In the genomic region with DNA sequence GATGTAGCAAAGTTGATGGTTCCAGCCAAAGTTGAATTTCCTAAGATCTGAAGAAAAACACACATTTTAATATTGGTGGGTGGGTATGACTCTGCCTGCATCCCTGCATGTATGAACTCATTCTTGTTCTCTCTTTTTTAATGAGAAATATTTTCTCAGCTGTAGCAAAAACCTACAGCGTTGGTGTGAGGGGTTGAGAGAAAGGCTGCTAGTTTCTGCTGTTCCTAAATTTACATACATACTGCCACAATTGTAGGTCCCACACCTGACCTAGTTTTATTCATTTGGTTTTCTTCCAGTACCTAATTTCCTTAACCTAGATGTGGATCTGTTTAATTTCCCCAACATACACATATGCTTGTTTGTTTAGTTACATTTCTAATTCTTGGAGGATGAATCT, we compare ENCODE assay signal across 10 cellular contexts. TPM values are rescaled to one million over a fixed set of nuclear protein-coding genes. Genes with fewer than 3 reads are reported as not detected.
DNase-seq lines count a peak whose midpoint lies in the region; ATAC-seq and TF ChIP-seq lines count a peak whose summit lies in the region.
"Had no signal": no experiment of that assay in that cellular context is flagged by ENCODE, and none has a peak within 500 bp of the region (broad histone marks: within the 10 kb centered on the region; RNA-seq: fewer than 3 reads in every experiment).

No MANE protein-coding gene starts in this region.

- peaks cover 84% of the 10 kb centered on the region for H3K4me1 ChIP-seq in OCI-LY7 (ENCODE audit: insufficient read depth, low read length, poor library complexity, severe bottlenecking)

- H3K4me3 Mint-ChIP-seq in CD4-positive, alpha-beta T cell = peak overlapping the region; percentile 73

- no peaks in the 10 kb centered on the region for H3K9me3 ChIP-seq in CD4-positive, alpha-beta T cell (ENCODE audit: control insufficient read depth, low read length)
- H3K9me3 ChIP-seq in OCI-LY7 (ENCODE audit: low read length) = no peaks in the 10 kb centered on the region
- H3K9me3 ChIP-seq: psoas muscle had no signal

- peaks cover 17% of the 10 kb centered on the region for H3K36me3 Mint-ChIP-seq in CD4-positive, alpha-beta T cell (ENCODE audit: low read depth)

- TF ChIP-seq CTCF in CD4-positive, alpha-beta T cell (IDR thresholded peaks at IDR 0.05) = no peak
- no peak for TF ChIP-seq CTCF in OCI-LY7 (conservative IDR thresholded peaks at IDR 0.05; ENCODE audit: low read length)

- H3K27me3 Mint-ChIP-seq in CD4-positive, alpha-beta T cell = no peaks in the 10 kb centered on the region

- H3K4me2 ChIP-seq in OCI-LY7 (ENCODE audit: low read length) = peak overlapping the region; percentile 65

- DNase-seq in CD4-positive, alpha-beta T cell = no peak
- DNase-seq in OCI-LY7 (ENCODE audit: low spot score) = no peak
- peak; percentile 67 for DNase-seq in putamen (ENCODE audit: low spot score)
- DNase-seq in HPDE6-E6E7 (ENCODE audit: extremely low spot score) = no peak
- DNase-seq in anterior cingulate cortex (lab: John Stamatoyannopoulos, UW) = no peak
- DNase-seq: brain microvascular endothelial cell, psoas muscle had no signal

- peaks cover 89% of the 10 kb centered on the region for H3K4me1 Mint-ChIP-seq in CD4-positive, alpha-beta T cell (ENCODE audit: low read depth)

- H2AFZ ChIP-seq in OCI-LY7 (ENCODE audit: low read length) = no peak overlapping the region

- no peaks in the 10 kb centered on the region for H3K9me2 ChIP-seq in OCI-LY7 (ENCODE audit: insufficient read depth, low read length)

- H3K36me3 ChIP-seq in OCI-LY7 (ENCODE audit: insufficient read depth, low read length) = peaks cover under 1% of the 10 kb centered on the region; the same call in 1 of the 2 replicates
- H3K36me3 ChIP-seq: brain microvascular endothelial cell had no signal

- H3K27me3 ChIP-seq in CD4-positive, alpha-beta T cell (ENCODE audit: control insufficient read depth, insufficient read depth, low read length) = no peaks in the 10 kb centered on the region
- H3K27me3 ChIP-seq: brain microvascular endothelial cell had no signal

- peaks cover 61% of the 10 kb centered on the region; the same call in 1 of the 2 replicates for H3K79me2 ChIP-seq in OCI-LY7 (ENCODE audit: insufficient read depth, low read depth, low read length)

- ATAC-seq in CD4-positive, alpha-beta T cell (ENCODE audit: poor library complexity) = no peak
- ATAC-seq in HG03095 (IDR thresholded peaks at IDR 0.05; ENCODE audit: unreplicated experiment) (no peak), GM18517 (IDR thresholded peaks at IDR 0.05; ENCODE audit: unreplicated experiment) (no peak)
- ATAC-seq: psoas muscle had no signal

- peak overlapping the region; percentile 51 for H3K27ac ChIP-seq in CD4-positive, alpha-beta T cell (ENCODE audit: low read depth, low read length)
- H3K27ac ChIP-seq in OCI-LY7 (ENCODE audit: low read depth, low read length, poor library complexity, severe bottlenecking) (peak overlapping the region; percentile 31), cingulate gyrus (ENCODE audit: low read depth, low read length) (peak overlapping the region; percentile 80)
- H3K27ac ChIP-seq: brain microvascular endothelial cell, psoas muscle had no signal

- CTCF ChIA-PET in CD4-positive, alpha-beta T cell (lab: Charles Lee) = interaction anchor here (1.2 to 6.4 kb wide), 2 partner anchors 16 to 20 kb away, joined by 4 to 48 read pairs; no protein-coding TSS in a partner anchor
- CTCF ChIA-PET in OCI-LY7 (lab: Charles Lee; ENCODE audit: unreplicated experiment) = no interaction called here

- H3K27ac Mint-ChIP-seq in CD4-positive, alpha-beta T cell = peak overlapping the region; percentile 73

- BruUV-seq in OCI-LY7 (replicated peaks; lab: Mats Ljungman, UMichigan) = no TSS peak

- peak overlapping the region; percentile 27 for H3K4me3 ChIP-seq in OCI-LY7 (ENCODE audit: low read depth, low read length, poor library complexity, severe bottlenecking)
- H3K4me3 ChIP-seq: psoas muscle had no signal

- H3K9me3 Mint-ChIP-seq in CD4-positive, alpha-beta T cell = no peaks in the 10 kb centered on the region

- POLR2A ChIA-PET in CD4-positive, alpha-beta T cell (lab: Charles Lee) = interaction anchor here (1.2 to 2.1 kb wide), 4 partner anchors 65 to 115 kb away, joined by 3 to 6 read pairs (median 4); partner anchors contain the start of genes MOSPD3, TSC22D4 and ZCWPW1
- POLR2A ChIA-PET in OCI-LY7 (lab: Charles Lee) = interaction anchor here (0.7 to 2.0 kb wide), 2 partner anchors 27 to 41 kb away, joined by 3 to 9 read pairs; no protein-coding TSS in a partner anchor

- intact Hi-C loops in CD4-positive, alpha-beta T cell (cut with DNase I, micrococcal nuclease) = no loop called here
- intact Hi-C loops in OCI-LY7 (cut with micrococcal nuclease; ENCODE audit: unreplicated experiment) = no loop called here

- H4K20me1 ChIP-seq in OCI-LY7 (ENCODE audit: insufficient read depth, low read length) = no peaks in the 10 kb centered on the region

RNA-seq across cellular contexts. Expression of gene AGFG2, which starts 4.6 kb away (rescaled TPM):
- total RNA-seq in CD4-positive, alpha-beta T cell = 1 to 10 TPM; 6.6 to 9.9 TPM
- total RNA-seq in OCI-LY7 (2014; rRNA removed; shearing (Covaris generic)) = 7.9 and 11.5 TPM in 2 replicates
- 15.2 and 17.1 TPM in 2 replicates for total RNA-seq in OCI-LY7 (2022)

RNA-seq across cellular contexts. Expression of gene SAP25, which starts 30.1 kb away (rescaled TPM):
- total RNA-seq in CD4-positive, alpha-beta T cell = 10 to 100 TPM; 52.0 to 53.4 TPM
- 1.2 and 1.5 TPM in 2 replicates for total RNA-seq in OCI-LY7 (2014; rRNA removed; shearing (Covaris generic))
- 12.7 and 14.0 TPM in 2 replicates for total RNA-seq in OCI-LY7 (2022)

RNA-seq across cellular contexts. Expression of gene LRCH4, which starts 42.3 kb away (rescaled TPM):
- 100 to 1,000 TPM; 313 to 317 TPM for total RNA-seq in CD4-positive, alpha-beta T cell
- total RNA-seq in OCI-LY7 (2014; rRNA removed; shearing (Covaris generic)) = 30.3 and 39.2 TPM in 2 replicates
- 72.0 and 75.5 TPM in 2 replicates for total RNA-seq in OCI-LY7 (2022)

RNA-seq across cellular contexts. Expression of gene FBXO24, which starts 42.5 kb away (rescaled TPM):
- total RNA-seq in CD4-positive, alpha-beta T cell = under 1 TPM; 0.66 to 0.78 TPM
- 0.16 TPM in 1 of 2 replicates, not detected in the other for total RNA-seq in OCI-LY7 (2014; rRNA removed; shearing (Covaris generic))
- 1.2 and 1.7 TPM in 2 replicates for total RNA-seq in OCI-LY7 (2022)

RNA-seq across cellular contexts. Expression of gene PCOLCE, which starts 58.6 kb away (rescaled TPM):
- 1 to 10 TPM; 6.7 to 7.5 TPM for total RNA-seq in CD4-positive, alpha-beta T cell
- total RNA-seq in OCI-LY7 (2014; rRNA removed; shearing (Covaris generic)) = 8.8 and 27.6 TPM in 2 replicates
- 32.3 and 38.3 TPM in 2 replicates for total RNA-seq in OCI-LY7 (2022)

Comparison
In these comparisons a context has a peak if more than half of its experiments do, and no peak if none do; other contexts are left out.
1. RNA of gene LRCH4, which starts 42.3 kb away (total RNA-seq): 313 to 317 TPM in CD4-positive, alpha-beta T cell; 30.3 to 75.5 TPM in OCI-LY7; every median in the first group is over 4 times any median in the second.
2. Peak in every context shown above with its lines, with median percentiles within 50 percentile points of each other: H3K27ac ChIP-seq.